In genomic region chr7:35800718-35801391, GRCh38 we compare ENCODE assay signal across 8 cellular contexts. TPM values are rescaled to one million over a fixed set of nuclear protein-coding genes. Genes with fewer than 3 reads are reported as not detected.
A peak's percentile ranks its signal among the peaks of the same experiment; 100 is the strongest.
DNase-seq lines count a peak whose midpoint lies in the region; ATAC-seq and TF ChIP-seq lines count a peak whose summit lies in the region.

SEPTIN7 (plus strand) TSS chr7:35801057; CDS start chr7:35801210, 153 bp downstream.

- peak within 1 kb of the TSS; percentile 82 for H3K4me3 ChIP-seq in AG10803 (ENCODE audit: low read length)

- DNase-seq in AG10803 (ENCODE audit: low read depth) = peak; percentile 99
- peak; percentile 99 for DNase-seq in NCI-H460 (ENCODE audit: extremely low read depth, low read depth)
- DNase-seq in activated CD4-positive, CD25-positive, alpha-beta regulatory T cell treated with anti-CD3 and anti-CD28 coated beads, Interleukin-2, amount 50 U/mL, for 72 hours = peak; percentile 98
- peak; percentile 95 to 97 for DNase-seq in cerebellar nuclear complex (lab: John Stamatoyannopoulos, UW)
- DNase-seq in islet precursor cell = peak; percentile 99
- peak; percentile 97 to 99 (median 98) for DNase-seq in stimulated activated CD4-positive, alpha-beta T cell treated with anti-CD3 and anti-CD28 coated beads, Interleukin-12 subunit alpha, Interleukin-12 subunit beta, amount 100 ng/mL, for 48 hours (ENCODE audit: low read depth in 2 of 3, low spot score in 1 of 3)

- ATAC-seq in GM19043 (IDR thresholded peaks at IDR 0.05; ENCODE audit: low read depth, unreplicated experiment) (peak; percentile 86), HG03378 (IDR thresholded peaks at IDR 0.05; ENCODE audit: unreplicated experiment) (peak; percentile 81)

- TF ChIP-seq CTCF in AG10803 (conservative IDR thresholded peaks at IDR 0.05; ENCODE audit: low read length) = no peak

RNA-seq across cellular contexts. Expression of gene SEPTIN7, which starts in this region (rescaled TPM):
- total RNA-seq in NCI-H460 (2014; rRNA removed; shearing (Covaris generic)) = 189 and 233 TPM in 2 replicates
- 125 and 130 TPM in 2 replicates for polyA plus RNA-seq in NCI-H460 (2014; cell fraction: nucleus; rRNA removed)

Comparison
In these comparisons a context has a peak if more than half of its experiments do, and no peak if none do; other contexts are left out.
1. Peak in every context shown above with its lines: DNase-seq, ATAC-seq and H3K4me3 ChIP-seq.